ENCODE assay signal across 2 cellular contexts in genomic region chr3:149087208-149087607, GRCh38.
TF ChIP-seq lines count a peak whose summit lies in the region.

No MANE protein-coding gene starts in this region.

TF ChIP-seq in HCT116, 20 proteins besides CTCF, POLR2A, EP300 and RAD21:
- no peak for TF ChIP-seq EZH2phosphoT487 (IDR thresholded peaks at IDR 0.05; ENCODE audit: borderline replicate concordance)
- TF ChIP-seq SRF (IDR thresholded peaks at IDR 0.05; ENCODE audit: low read depth) = no peak
- no peak for TF ChIP-seq EGR1 (IDR thresholded peaks at IDR 0.05; ENCODE audit: low read depth)
- TF ChIP-seq CBX3 (IDR thresholded peaks at IDR 0.05; ENCODE audit: low read depth) = no peak
- TF ChIP-seq SIN3A (IDR thresholded peaks at IDR 0.05; ENCODE audit: low read depth) = no peak
- no peak for TF ChIP-seq ATF3 (IDR thresholded peaks at IDR 0.05)
- TF ChIP-seq MAX (IDR thresholded peaks at IDR 0.05) = no peak
- TF ChIP-seq FOSL1 (IDR thresholded peaks at IDR 0.05; ENCODE audit: low read depth) = no peak
- no peak for TF ChIP-seq ZBTB33 (IDR thresholded peaks at IDR 0.05; ENCODE audit: extremely low read depth, insufficient replicate concordance, low read length)
- no peak for TF ChIP-seq JUND (IDR thresholded peaks at IDR 0.05)
- TF ChIP-seq CEBPB (IDR thresholded peaks at IDR 0.05; ENCODE audit: low read depth) = no peak
- TF ChIP-seq ELF1 (IDR thresholded peaks at IDR 0.05; ENCODE audit: borderline replicate concordance, low read depth) = no peak
- TF ChIP-seq SP1 (IDR thresholded peaks at IDR 0.05; ENCODE audit: low read depth) = no peak
- TF ChIP-seq ZNF274 (IDR thresholded peaks at IDR 0.05; ENCODE audit: low read depth, low read length) = no peak

TF ChIP-seq in K562, 482 proteins besides CTCF, POLR2A, EP300 and RAD21:
- TF ChIP-seq ZBTB33 (CRISPR knock-in tag; IDR thresholded peaks at IDR 0.05) (peak; percentile 88), ZNF316 (IDR thresholded peaks at IDR 0.05) (peak; percentile 31; the same call in 1 of the 2 replicates), MLLT1 (IDR thresholded peaks at IDR 0.05) (0 out of 4 replicates have a peak, but pooled peaks of 1 of the 2 experiments have one; percentile 0), SRSF9 (IDR thresholded peaks at IDR 0.05; ENCODE audit: borderline replicate concordance, low read depth, low read length) (no peak)
